ENCODE assay signal across 1 cellular context in genomic region chr1:65419681-65420589, GRCh38.
TF ChIP-seq lines count a peak whose summit lies in the region.

No MANE protein-coding gene starts in this region.

TF ChIP-seq in HepG2, 621 proteins besides CTCF, POLR2A, EP300 and RAD21 (continued from another document):
- TF ChIP-seq, protein P1, sequence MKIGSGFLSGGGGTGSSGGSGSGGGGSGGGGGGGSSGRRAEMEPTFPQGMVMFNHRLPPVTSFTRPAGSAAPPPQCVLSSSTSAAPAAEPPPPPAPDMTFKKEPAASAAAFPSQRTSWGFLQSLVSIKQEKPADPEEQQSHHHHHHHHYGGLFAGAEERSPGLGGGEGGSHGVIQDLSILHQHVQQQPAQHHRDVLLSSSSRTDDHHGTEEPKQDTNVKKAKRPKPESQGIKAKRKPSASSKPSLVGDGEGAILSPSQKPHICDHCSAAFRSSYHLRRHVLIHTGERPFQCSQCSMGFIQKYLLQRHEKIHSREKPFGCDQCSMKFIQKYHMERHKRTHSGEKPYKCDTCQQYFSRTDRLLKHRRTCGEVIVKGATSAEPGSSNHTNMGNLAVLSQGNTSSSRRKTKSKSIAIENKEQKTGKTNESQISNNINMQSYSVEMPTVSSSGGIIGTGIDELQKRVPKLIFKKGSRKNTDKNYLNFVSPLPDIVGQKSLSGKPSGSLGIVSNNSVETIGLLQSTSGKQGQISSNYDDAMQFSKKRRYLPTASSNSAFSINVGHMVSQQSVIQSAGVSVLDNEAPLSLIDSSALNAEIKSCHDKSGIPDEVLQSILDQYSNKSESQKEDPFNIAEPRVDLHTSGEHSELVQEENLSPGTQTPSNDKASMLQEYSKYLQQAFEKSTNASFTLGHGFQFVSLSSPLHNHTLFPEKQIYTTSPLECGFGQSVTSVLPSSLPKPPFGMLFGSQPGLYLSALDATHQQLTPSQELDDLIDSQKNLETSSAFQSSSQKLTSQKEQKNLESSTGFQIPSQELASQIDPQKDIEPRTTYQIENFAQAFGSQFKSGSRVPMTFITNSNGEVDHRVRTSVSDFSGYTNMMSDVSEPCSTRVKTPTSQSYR (CRISPR knock-in tag; IDR thresholded peaks at IDR 0.05; ENCODE audit: borderline replicate concordance), result no peak
- TF ChIP-seq ARID2 (CRISPR knock-in tag; IDR thresholded peaks at IDR 0.05; ENCODE audit: borderline replicate concordance), result no peak
- no peak for TF ChIP-seq EZH2 (conservative IDR thresholded peaks at IDR 0.05; ENCODE audit: low read depth, low read length)
- TF ChIP-seq ZBTB10 (CRISPR knock-in tag; IDR thresholded peaks at IDR 0.05; ENCODE audit: borderline replicate concordance), result no peak
- TF ChIP-seq PRPF4 (IDR thresholded peaks at IDR 0.05; ENCODE audit: low read depth, low read length, poor library complexity, severe bottlenecking), result no peak
- TF ChIP-seq, protein P2, sequence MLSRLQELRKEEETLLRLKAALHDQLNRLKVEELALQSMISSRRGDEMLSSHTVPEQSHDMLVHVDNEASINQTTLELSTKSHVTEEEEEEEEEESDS (CRISPR knock-in tag; IDR thresholded peaks at IDR 0.05; ENCODE audit: borderline replicate concordance), result no peak
- peak; percentile 52; the same call in 1 of the 2 replicates for TF ChIP-seq ZNF430 (CRISPR knock-in tag; IDR thresholded peaks at IDR 0.05)
- TF ChIP-seq ZNF816 (CRISPR knock-in tag; IDR thresholded peaks at IDR 0.05; ENCODE audit: borderline replicate concordance), result no peak
- no peak for TF ChIP-seq NFIB (CRISPR knock-in tag; IDR thresholded peaks at IDR 0.05; ENCODE audit: borderline replicate concordance)
- no peak for TF ChIP-seq THRA (CRISPR knock-in tag; IDR thresholded peaks at IDR 0.05; ENCODE audit: borderline replicate concordance)
- TF ChIP-seq GATAD1 (CRISPR knock-in tag; IDR thresholded peaks at IDR 0.05), result no peak
- no peak for TF ChIP-seq ZBTB8A (CRISPR knock-in tag; IDR thresholded peaks at IDR 0.05; ENCODE audit: borderline replicate concordance, low read depth)
- TF ChIP-seq ZNF530 (CRISPR knock-in tag; IDR thresholded peaks at IDR 0.05; ENCODE audit: low read depth), result no peak
- no peak for TF ChIP-seq KLF9 (CRISPR knock-in tag; IDR thresholded peaks at IDR 0.05; ENCODE audit: low read depth)
- TF ChIP-seq SIX1 (CRISPR knock-in tag; IDR thresholded peaks at IDR 0.05; ENCODE audit: borderline replicate concordance), result no peak
- no peak for TF ChIP-seq ATM (IDR thresholded peaks at IDR 0.05; ENCODE audit: borderline replicate concordance)
- TF ChIP-seq, protein P3, sequence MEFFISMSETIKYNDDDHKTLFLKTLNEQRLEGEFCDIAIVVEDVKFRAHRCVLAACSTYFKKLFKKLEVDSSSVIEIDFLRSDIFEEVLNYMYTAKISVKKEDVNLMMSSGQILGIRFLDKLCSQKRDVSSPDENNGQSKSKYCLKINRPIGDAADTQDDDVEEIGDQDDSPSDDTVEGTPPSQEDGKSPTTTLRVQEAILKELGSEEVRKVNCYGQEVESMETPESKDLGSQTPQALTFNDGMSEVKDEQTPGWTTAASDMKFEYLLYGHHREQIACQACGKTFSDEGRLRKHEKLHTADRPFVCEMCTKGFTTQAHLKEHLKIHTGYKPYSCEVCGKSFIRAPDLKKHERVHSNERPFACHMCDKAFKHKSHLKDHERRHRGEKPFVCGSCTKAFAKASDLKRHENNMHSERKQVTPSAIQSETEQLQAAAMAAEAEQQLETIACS (CRISPR knock-in tag; IDR thresholded peaks at IDR 0.05), result no peak
- no peak for TF ChIP-seq NFYC (CRISPR knock-in tag; IDR thresholded peaks at IDR 0.05)
- TF ChIP-seq PHF5A (CRISPR knock-in tag; IDR thresholded peaks at IDR 0.05; ENCODE audit: low read depth, unreplicated experiment), result no peak
- TF ChIP-seq ZNF143 (CRISPR knock-in tag; IDR thresholded peaks at IDR 0.05), result no peak
- no peak for TF ChIP-seq SMC3 (IDR thresholded peaks at IDR 0.05; ENCODE audit: low read length)
- no peak for TF ChIP-seq ZNF543 (CRISPR knock-in tag; IDR thresholded peaks at IDR 0.05)
- no peak for TF ChIP-seq SP2 (CRISPR knock-in tag; IDR thresholded peaks at IDR 0.05)
- TF ChIP-seq BRD4 (CRISPR knock-in tag; IDR thresholded peaks at IDR 0.05), result no peak
- no peak for TF ChIP-seq PHF20 (CRISPR knock-in tag; IDR thresholded peaks at IDR 0.05)
- no peak for TF ChIP-seq AGO1 (IDR thresholded peaks at IDR 0.05; ENCODE audit: low read depth, low read length, poor library complexity, severe bottlenecking)
- TF ChIP-seq ZNF652 (CRISPR knock-in tag; IDR thresholded peaks at IDR 0.05; ENCODE audit: borderline replicate concordance, low read depth), result no peak
- peak; percentile 7; the same call in 1 of the 2 replicates for TF ChIP-seq ZNF777 (CRISPR knock-in tag; IDR thresholded peaks at IDR 0.05)
- TF ChIP-seq SP5 (CRISPR knock-in tag; IDR thresholded peaks at IDR 0.05; ENCODE audit: borderline replicate concordance, low read depth), result peak; percentile 32; the same call in 1 of the 2 replicates
- no peak for TF ChIP-seq ZFP36 (IDR thresholded peaks at IDR 0.05; ENCODE audit: borderline replicate concordance, low read depth, low read length, partially characterized antibody)
- no peak for TF ChIP-seq TBX3 (IDR thresholded peaks at IDR 0.05; ENCODE audit: borderline replicate concordance)
- TF ChIP-seq PLRG1 (conservative IDR thresholded peaks at IDR 0.05), result no peak
- TF ChIP-seq, protein P4, sequence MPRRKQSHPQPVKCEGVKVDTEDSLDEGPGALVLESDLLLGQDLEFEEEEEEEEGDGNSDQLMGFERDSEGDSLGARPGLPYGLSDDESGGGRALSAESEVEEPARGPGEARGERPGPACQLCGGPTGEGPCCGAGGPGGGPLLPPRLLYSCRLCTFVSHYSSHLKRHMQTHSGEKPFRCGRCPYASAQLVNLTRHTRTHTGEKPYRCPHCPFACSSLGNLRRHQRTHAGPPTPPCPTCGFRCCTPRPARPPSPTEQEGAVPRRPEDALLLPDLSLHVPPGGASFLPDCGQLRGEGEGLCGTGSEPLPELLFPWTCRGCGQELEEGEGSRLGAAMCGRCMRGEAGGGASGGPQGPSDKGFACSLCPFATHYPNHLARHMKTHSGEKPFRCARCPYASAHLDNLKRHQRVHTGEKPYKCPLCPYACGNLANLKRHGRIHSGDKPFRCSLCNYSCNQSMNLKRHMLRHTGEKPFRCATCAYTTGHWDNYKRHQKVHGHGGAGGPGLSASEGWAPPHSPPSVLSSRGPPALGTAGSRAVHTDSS (CRISPR knock-in tag; conservative IDR thresholded peaks at IDR 0.05), result no peak
- TF ChIP-seq HOXD1 (CRISPR knock-in tag; IDR thresholded peaks at IDR 0.05), result no peak
- TF ChIP-seq ZNF7 (CRISPR knock-in tag; IDR thresholded peaks at IDR 0.05), result no peak
- no peak for TF ChIP-seq CCAR2 (optimal IDR thresholded peaks at IDR 0.05; ENCODE audit: low read depth, low read length)
- no peak; the same call in 1 of the 2 replicates for TF ChIP-seq KDM5A (IDR thresholded peaks at IDR 0.05; ENCODE audit: borderline replicate concordance, low read length)
